In genomic region chr2:227613272-227613660, GRCh38 we compare ENCODE assay signal across 32 cellular contexts. TPM values are rescaled to one million over a fixed set of nuclear protein-coding genes. Genes with fewer than 3 reads are reported as not detected.
"Had no signal": no experiment of that assay in that cellular context is flagged by ENCODE, and none has a peak within 500 bp of the region (broad histone marks: within the 10 kb centered on the region; RNA-seq: fewer than 3 reads in every experiment).

No MANE protein-coding gene starts in this region.

- H3K36me3 ChIP-seq: gastrocnemius medialis, neutrophil, ovary, upper lobe of left lung, WERI-Rb-1 had no signal

- H3K4me1 Mint-ChIP-seq: brain had no signal

- H3K4me1 ChIP-seq: gastrocnemius medialis had no signal

- H3K27me3 ChIP-seq: ovary, upper lobe of left lung had no signal

- FAIRE-seq: endometrium, TTC549 had no signal

- H3K36me3 Mint-ChIP-seq: activated CD8-positive, alpha-beta memory T cell treated with anti-CD3 and anti-CD28 coated beads, Interleukin-2, amount 10 ng/mL, durations not matched to agents 7 days and 5 days; activated naive CD4-positive, alpha-beta T cell treated with anti-CD3 and anti-CD28 coated beads, Interleukin-2, amount 50 U/mL, for 24 hours; brain had no signal

- H3K27ac Mint-ChIP-seq: activated CD4-positive, alpha-beta T cell treated with anti-CD3 and anti-CD28 coated beads, Interleukin-2, amount 10 ng/mL, durations not matched to agents 7 days and 5 days; activated CD8-positive, alpha-beta memory T cell treated with anti-CD3 and anti-CD28 coated beads, Interleukin-2, amount 10 ng/mL, durations not matched to agents 7 days and 5 days; activated CD8-positive, alpha-beta T cell treated with anti-CD3 and anti-CD28 coated beads for 36 hours; activated naive CD4-positive, alpha-beta T cell treated with anti-CD3 and anti-CD28 coated beads, Interleukin-2, amount 50 U/mL, for 24 hours; brain; dendritic cell treated with granulocyte-macrophage colony-stimulating factor and Interleukin-4, amounts not matched to agents 40 ng/mL and 50 ng/mL, for 4 days; nephron had no signal

- H3K4me3 Mint-ChIP-seq: activated CD4-positive, alpha-beta T cell treated with anti-CD3 and anti-CD28 coated beads, Interleukin-2, amount 10 ng/mL, durations not matched to agents 7 days and 5 days; activated CD8-positive, alpha-beta memory T cell treated with anti-CD3 and anti-CD28 coated beads, Interleukin-2, amount 10 ng/mL, durations not matched to agents 7 days and 5 days; activated CD8-positive, alpha-beta T cell treated with anti-CD3 and anti-CD28 coated beads for 36 hours; activated naive CD4-positive, alpha-beta T cell treated with anti-CD3 and anti-CD28 coated beads, Interleukin-2, amount 50 U/mL, for 24 hours; brain; dendritic cell treated with granulocyte-macrophage colony-stimulating factor and Interleukin-4, amounts not matched to agents 40 ng/mL and 50 ng/mL, for 4 days; nephron had no signal

- ATAC-seq: activated CD8-positive, alpha-beta memory T cell treated with anti-CD3 and anti-CD28 coated beads, Interleukin-2, amount 10 ng/mL, durations not matched to agents 7 days and 5 days; activated CD8-positive, alpha-beta T cell treated with anti-CD3 and anti-CD28 coated beads for 36 hours; gastrocnemius medialis; right cardiac atrium; stimulated activated naive CD8-positive, alpha-beta T cell treated with anti-CD3 and anti-CD28 coated beads, Interleukin-15, Interleukin-2, amounts not matched to agents 100 U/mL and 50 U/mL, for 24 hours had no signal

- DNase-seq: activated CD4-positive, alpha-beta T cell treated with anti-CD3 and anti-CD28 coated beads, Interleukin-2, amount 10 ng/mL, durations not matched to agents 7 days and 5 days; activated CD4-positive, CD25-positive, alpha-beta regulatory T cell treated with anti-CD3 and anti-CD28 coated beads, Interleukin-2, amount 50 U/mL, for 72 hours; activated CD8-positive, alpha-beta memory T cell treated with anti-CD3 and anti-CD28 coated beads, Interleukin-2, amount 10 ng/mL, durations not matched to agents 7 days and 5 days; activated CD8-positive, alpha-beta T cell treated with anti-CD3 and anti-CD28 coated beads for 36 hours; activated gamma-delta T cell; activated T-cell treated with anti-CD3 and anti-CD28 coated beads for 4 hours; anterior cingulate cortex; caudate nucleus; effector CD4-positive, alpha-beta T cell; erythroblast; gastrocnemius medialis; hypothalamus; ovary; right cardiac atrium; stimulated activated CD4-positive, alpha-beta T cell treated with anti-CD3 and anti-CD28 coated beads, Interleukin-12 subunit alpha, Interleukin-12 subunit beta, amount 100 ng/mL, for 4 hours; stimulated activated CD4-positive, alpha-beta T cell treated with anti-CD3 and anti-CD28 coated beads, Interleukin-4, amount 100 ng/mL, for 4 hours; stimulated activated naive CD8-positive, alpha-beta T cell treated with anti-CD3 and anti-CD28 coated beads, Interleukin-15, Interleukin-2, amounts not matched to agents 100 U/mL and 50 U/mL, for 24 hours; T-helper 1 cell; WERI-Rb-1 had no signal

- H3K4me3 ChIP-seq: gastrocnemius medialis, ovary, upper lobe of left lung had no signal

- H3K9me3 Mint-ChIP-seq: activated CD4-positive, alpha-beta T cell treated with anti-CD3 and anti-CD28 coated beads, Interleukin-2, amount 10 ng/mL, durations not matched to agents 7 days and 5 days; activated CD8-positive, alpha-beta T cell treated with anti-CD3 and anti-CD28 coated beads for 36 hours; activated naive CD4-positive, alpha-beta T cell treated with anti-CD3 and anti-CD28 coated beads, Interleukin-2, amount 50 U/mL, for 24 hours; brain; dendritic cell treated with granulocyte-macrophage colony-stimulating factor and Interleukin-4, amounts not matched to agents 40 ng/mL and 50 ng/mL, for 4 days; nephron had no signal

- H3K27ac ChIP-seq: gastrocnemius medialis, neutrophil, ovary, WERI-Rb-1 had no signal

RNA-seq across cellular contexts. Expression of gene SCYGR3, which starts 1.4 kb away (rescaled TPM):
- total RNA-seq: activated CD4-positive, alpha-beta T cell treated with anti-CD3 and anti-CD28 coated beads, Interleukin-2, amount 10 ng/mL, durations not matched to agents 7 days and 5 days; activated CD8-positive, alpha-beta memory T cell treated with anti-CD3 and anti-CD28 coated beads, Interleukin-2, amount 10 ng/mL, durations not matched to agents 7 days and 5 days; activated CD8-positive, alpha-beta T cell treated with anti-CD3 and anti-CD28 coated beads for 36 hours; gastrocnemius medialis; liver; myocyte; ovary; pulmonary artery endothelial cell; right cardiac atrium; subcutaneous adipose tissue; upper lobe of left lung had no signal
- polyA plus RNA-seq: liver, ovary, right cardiac atrium, thymus had no signal

RNA-seq across cellular contexts. Expression of gene SCYGR4, which starts 4.0 kb away (rescaled TPM):
- total RNA-seq: activated CD4-positive, alpha-beta T cell treated with anti-CD3 and anti-CD28 coated beads, Interleukin-2, amount 10 ng/mL, durations not matched to agents 7 days and 5 days; activated CD8-positive, alpha-beta memory T cell treated with anti-CD3 and anti-CD28 coated beads, Interleukin-2, amount 10 ng/mL, durations not matched to agents 7 days and 5 days; activated CD8-positive, alpha-beta T cell treated with anti-CD3 and anti-CD28 coated beads for 36 hours; gastrocnemius medialis; liver; myocyte; ovary; pulmonary artery endothelial cell; right cardiac atrium; subcutaneous adipose tissue; upper lobe of left lung had no signal
- polyA plus RNA-seq: liver, ovary, right cardiac atrium, thymus had no signal

RNA-seq across cellular contexts. Expression of gene SCYGR2, which starts 14.6 kb away (rescaled TPM):
- total RNA-seq: activated CD4-positive, alpha-beta T cell treated with anti-CD3 and anti-CD28 coated beads, Interleukin-2, amount 10 ng/mL, durations not matched to agents 7 days and 5 days; activated CD8-positive, alpha-beta memory T cell treated with anti-CD3 and anti-CD28 coated beads, Interleukin-2, amount 10 ng/mL, durations not matched to agents 7 days and 5 days; activated CD8-positive, alpha-beta T cell treated with anti-CD3 and anti-CD28 coated beads for 36 hours; gastrocnemius medialis; liver; myocyte; ovary; pulmonary artery endothelial cell; right cardiac atrium; subcutaneous adipose tissue; upper lobe of left lung had no signal
- polyA plus RNA-seq: liver, ovary, right cardiac atrium, thymus had no signal

RNA-seq across cellular contexts. Expression of gene SCYGR5, which starts 53.3 kb away (rescaled TPM):
- total RNA-seq: activated CD4-positive, alpha-beta T cell treated with anti-CD3 and anti-CD28 coated beads, Interleukin-2, amount 10 ng/mL, durations not matched to agents 7 days and 5 days; activated CD8-positive, alpha-beta memory T cell treated with anti-CD3 and anti-CD28 coated beads, Interleukin-2, amount 10 ng/mL, durations not matched to agents 7 days and 5 days; activated CD8-positive, alpha-beta T cell treated with anti-CD3 and anti-CD28 coated beads for 36 hours; gastrocnemius medialis; liver; myocyte; ovary; pulmonary artery endothelial cell; right cardiac atrium; subcutaneous adipose tissue; upper lobe of left lung had no signal
- polyA plus RNA-seq: liver, ovary, right cardiac atrium, thymus had no signal
